ENCODE assay signal across 1 cellular context in genomic region chr4:132918083-132918482, GRCh38.
TF ChIP-seq lines count a peak whose summit lies in the region.

No MANE protein-coding gene starts in this region.

TF ChIP-seq in GM23338, 12 proteins besides CTCF, POLR2A, EP300 and RAD21 (continued from another document):
- TF ChIP-seq REST (IDR thresholded peaks at IDR 0.05; ENCODE audit: unreplicated experiment): no peak
- no peak for TF ChIP-seq POLR2AphosphoS5 (IDR thresholded peaks at IDR 0.05; ENCODE audit: low read depth)
- no peak for TF ChIP-seq CREB1 (CRISPR knock-in tag; IDR thresholded peaks at IDR 0.05; ENCODE audit: low read depth)
- TF ChIP-seq ZNF462 (CRISPR knock-in tag; IDR thresholded peaks at IDR 0.05): no peak
- TF ChIP-seq STAT1 (IDR thresholded peaks at IDR 0.05; ENCODE audit: unreplicated experiment): no peak
- TF ChIP-seq ZNF114 (CRISPR knock-in tag; IDR thresholded peaks at IDR 0.05): no peak
